In the genomic region with DNA sequence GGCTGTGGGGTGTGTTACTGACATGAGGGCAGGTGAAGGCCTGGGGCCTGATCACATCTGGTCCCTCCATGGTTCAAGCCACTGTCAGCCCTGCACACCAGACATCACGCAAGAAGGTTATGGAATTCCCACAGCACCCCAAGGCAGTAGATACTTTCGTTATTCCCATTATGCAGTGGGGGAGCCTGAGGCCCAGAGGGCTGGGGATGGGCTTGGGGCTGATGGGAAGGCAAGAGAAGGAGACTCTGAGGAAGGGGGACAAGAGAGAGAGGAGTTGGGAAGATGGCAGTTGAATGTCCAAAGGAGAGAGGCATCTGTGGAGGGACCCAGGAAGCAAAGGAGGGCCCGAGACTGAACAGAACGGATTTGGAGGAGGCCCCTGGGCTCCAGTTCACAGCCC, we compare ENCODE assay signal across 15 cellular contexts. TPM values are rescaled to one million over a fixed set of nuclear protein-coding genes. Genes with fewer than 3 reads are reported as not detected.
DNase-seq lines count a peak whose midpoint lies in the region; ATAC-seq and TF ChIP-seq lines count a peak whose summit lies in the region.
"Had no signal": no experiment of that assay in that cellular context is flagged by ENCODE, and none has a peak within 500 bp of the region (broad histone marks: within the 10 kb centered on the region; RNA-seq: fewer than 3 reads in every experiment).

No MANE protein-coding gene starts in this region.

- H3K27ac ChIP-seq in cardiac muscle cell, result peak overlapping the region; percentile 23
- H3K27ac ChIP-seq in heart right ventricle, result no peak overlapping the region
- H3K27ac ChIP-seq in RWPE1, result peak overlapping the region; percentile 76
- no peak overlapping the region for H3K27ac ChIP-seq in upper lobe of right lung
- no peak overlapping the region for H3K27ac ChIP-seq in esophagus squamous epithelium
- H3K27ac ChIP-seq: BLaER1 had no signal

- H3K9me3 ChIP-seq in cardiac muscle cell (ENCODE audit: low read depth) (no peaks in the 10 kb centered on the region), heart right ventricle (no peaks in the 10 kb centered on the region), upper lobe of right lung (no peaks in the 10 kb centered on the region), esophagus squamous epithelium (no peaks in the 10 kb centered on the region)
- H3K9me3 ChIP-seq: BLaER1 had no signal

- H3K9me3 Mint-ChIP-seq in brain, result no peaks in the 10 kb centered on the region
- H3K9me3 Mint-ChIP-seq: H9 had no signal

- H3K4me1 Mint-ChIP-seq in brain, result peaks cover 23% of the 10 kb centered on the region

- H3K36me3 ChIP-seq in cardiac muscle cell (peaks cover 3% of the 10 kb centered on the region), heart right ventricle (peaks cover 0 to 45% (median 0%) of the 10 kb centered on the region in 9 donors), upper lobe of right lung (peaks cover 28% of the 10 kb centered on the region), esophagus squamous epithelium (peaks cover 11 to 46% (median 12%) of the 10 kb centered on the region in 3 donors)

- TF ChIP-seq POLR2A in esophagus squamous epithelium (IDR thresholded peaks at IDR 0.05), result no peak

- H3K4me3 ChIP-seq in cardiac muscle cell (no peak overlapping the region), heart right ventricle (no peak overlapping the region), upper lobe of right lung (no peak overlapping the region), esophagus squamous epithelium (no peak overlapping the region)
- H3K4me3 ChIP-seq: BLaER1 had no signal

- CTCF ChIA-PET in RWPE1 (lab: Yijun Ruan, JAX), result no interaction called here

- DNase-seq in cardiac muscle cell (ENCODE audit: low read depth in 1 of 2, low spot score in 1 of 2), result no peak
- no peak for DNase-seq in heart right ventricle
- no peak for DNase-seq in RWPE1 (ENCODE audit: low spot score)
- no peak for DNase-seq in upper lobe of right lung
- no peak for DNase-seq in NCI-H2081 treated with DMSO at 0.1 percent for 48 hours (lab: John Stamatoyannopoulos, UW)
- no peak for DNase-seq in esophagus squamous epithelium (lab: John Stamatoyannopoulos, UW)
- DNase-seq: DMS153, Kasumi-1, NCI-H187 treated with DMSO at 0.1 percent for 48 hours, NCI-H2171 treated with DMSO at 0.1 percent for 48 hours, NCI-H774 had no signal

- ATAC-seq in heart right ventricle (no peak), upper lobe of right lung (no peak)
- ATAC-seq: Right ventricle myocardium inferior had no signal

- H3K27ac Mint-ChIP-seq in brain, result peak overlapping the region in 3 of 5 experiments; percentile 38 to 84 (median 62)

- no peaks in the 10 kb centered on the region for H3K27me3 ChIP-seq in cardiac muscle cell
- H3K27me3 ChIP-seq in heart right ventricle, result no peaks in the 10 kb centered on the region
- no peaks in the 10 kb centered on the region for H3K27me3 ChIP-seq in upper lobe of right lung
- no peaks in the 10 kb centered on the region for H3K27me3 ChIP-seq in esophagus squamous epithelium
- H3K27me3 ChIP-seq: BLaER1 had no signal

- H3K36me3 Mint-ChIP-seq in brain, result peaks cover 49% of the 10 kb centered on the region

- no peak for TF ChIP-seq CTCF in cardiac muscle cell (IDR thresholded peaks at IDR 0.05; ENCODE audit: low read depth, low read length)
- no peak for TF ChIP-seq CTCF in heart right ventricle (IDR thresholded peaks at IDR 0.05)
- TF ChIP-seq CTCF in RWPE1 (conservative IDR thresholded peaks at IDR 0.05; ENCODE audit: low read depth), result no peak
- no peak for TF ChIP-seq CTCF in brain (conservative IDR thresholded peaks at IDR 0.05)
- no peak for TF ChIP-seq CTCF in upper lobe of right lung (IDR thresholded peaks at IDR 0.05)
- no peak for TF ChIP-seq CTCF in esophagus squamous epithelium (IDR thresholded peaks at IDR 0.05)

- H3K4me3 Mint-ChIP-seq in brain, result no peak overlapping the region

- POLR2A ChIA-PET in RWPE1 (lab: Yijun Ruan, JAX; ENCODE audit: low non-redundant PET), result no interaction called here

- peaks cover 5% of the 10 kb centered on the region for H3K4me1 ChIP-seq in cardiac muscle cell (ENCODE audit: low read depth)
- H3K4me1 ChIP-seq in heart right ventricle, result peaks cover 0 to 14% (median 6%) of the 10 kb centered on the region in 9 donors
- no peaks in the 10 kb centered on the region for H3K4me1 ChIP-seq in upper lobe of right lung
- H3K4me1 ChIP-seq in esophagus squamous epithelium, result peaks cover 0 to 40% (median 10%) of the 10 kb centered on the region in 3 donors

- WGBS in heart right ventricle, 2 donors, result 92 to 95% methylated on average over 4 of the region's 4 CpGs
- 77 to 85% methylated on average over 3 to 4 of the region's 4 CpGs for WGBS in esophagus squamous epithelium, 2 donors

- H3K27me3 Mint-ChIP-seq in brain, result peaks cover 2% of the 10 kb centered on the region

- intact Hi-C loops in heart right ventricle (cut with DNase I) (loop anchor here in 1 of 10 donors (10.0 kb wide), 1 partner anchor 135 kb away; no protein-coding TSS in a partner anchor), upper lobe of right lung (cut with DNase I) (loop anchor here (5.0 kb wide), 1 partner anchor 72 kb away; no protein-coding TSS in a partner anchor), esophagus squamous epithelium (cut with DNase I) (loop anchor here (5.0 kb wide), 1 partner anchor 72 kb away; no protein-coding TSS in a partner anchor)

RNA-seq across cellular contexts. Expression of gene TRPV2, which starts 34.7 kb away (rescaled TPM):
- total RNA-seq in cardiac muscle cell (0.09 and 0.28 TPM in 2 replicates), heart right ventricle (10 to 100 TPM in 3 of 10 donors, 1 to 10 TPM in 7; 4.6 to 25.4 (median 8.6) TPM), upper lobe of right lung (86.5 TPM), esophagus squamous epithelium (1 to 10 TPM; 1.7 to 8.4 (median 2.5) TPM)
- polyA plus RNA-seq in cardiac muscle cell (0.72 and 0.93 TPM in 2 replicates), heart right ventricle (10 to 100 TPM; 10.6 to 11.9 TPM), brain (ENCODE audit: insufficient read depth, low read depth, low replicate concordance) (7.8 TPM)

RNA-seq across cellular contexts. Expression of gene LRRC75A, which starts 42.0 kb away (rescaled TPM):
- total RNA-seq in cardiac muscle cell (23.1 and 31.3 TPM in 2 replicates), heart right ventricle (1 to 10 TPM in 3 of 10 donors, under 1 TPM in 7; 0.34 to 1.3 (median 0.56) TPM), upper lobe of right lung (2.5 TPM), esophagus squamous epithelium (under 1 TPM in 2 of 4 donors, not detected in 2; 0.11 to 0.38 TPM)
- polyA plus RNA-seq in cardiac muscle cell (9.0 and 9.1 TPM in 2 replicates), heart right ventricle (under 1 TPM; 0.73 to 0.77 TPM), brain (ENCODE audit: insufficient read depth, low read depth, low replicate concordance) (38.0 TPM)

Comparison
In these comparisons a context has a peak if more than half of its experiments do, and no peak if none do; other contexts are left out.
1. H3K27ac ChIP-seq: peak in cardiac muscle cell (single experiment) and RWPE1 (single experiment); none in heart right ventricle (0 of 10), upper lobe of right lung (single experiment) and esophagus squamous epithelium (0 of 4).